In the genomic region with DNA sequence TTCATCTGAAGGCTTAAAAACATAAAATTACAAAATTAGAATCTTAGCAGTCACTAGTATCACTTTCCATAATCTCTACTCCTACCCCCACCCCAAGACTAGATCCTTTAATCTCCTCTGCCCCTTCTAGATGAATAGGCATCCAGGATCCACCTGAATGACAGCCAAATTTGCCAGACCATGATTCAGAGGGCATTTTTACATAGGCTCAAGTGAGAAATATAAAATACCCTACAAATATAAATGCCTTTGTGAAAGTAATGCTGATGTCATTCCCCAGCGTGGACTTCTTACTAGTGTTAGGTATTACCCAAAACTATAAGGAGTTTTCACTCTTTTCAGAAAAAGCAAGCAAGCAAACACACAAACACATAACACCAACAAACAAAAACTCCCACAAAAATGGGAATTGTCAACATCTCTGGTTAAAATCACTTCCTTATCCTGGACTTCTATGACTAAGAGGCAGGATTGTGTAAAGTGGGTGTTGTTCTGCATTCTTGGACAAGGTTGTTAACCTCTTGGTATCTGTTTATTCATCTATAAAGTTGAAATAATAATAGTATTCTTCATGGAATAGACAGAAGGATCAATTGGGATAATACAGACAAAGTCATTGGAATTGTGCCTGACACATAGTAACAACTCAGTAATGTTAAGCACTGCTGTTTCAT, we compare ENCODE assay signal across 1 cellular context.
TF ChIP-seq lines count a peak whose summit lies in the region.

No MANE protein-coding gene starts in this region.

TF ChIP-seq in HepG2, 621 proteins besides CTCF, POLR2A, EP300 and RAD21:
- TF ChIP-seq FLYWCH1 (CRISPR knock-in tag; IDR thresholded peaks at IDR 0.05), result no peak
- TF ChIP-seq, protein P1, sequence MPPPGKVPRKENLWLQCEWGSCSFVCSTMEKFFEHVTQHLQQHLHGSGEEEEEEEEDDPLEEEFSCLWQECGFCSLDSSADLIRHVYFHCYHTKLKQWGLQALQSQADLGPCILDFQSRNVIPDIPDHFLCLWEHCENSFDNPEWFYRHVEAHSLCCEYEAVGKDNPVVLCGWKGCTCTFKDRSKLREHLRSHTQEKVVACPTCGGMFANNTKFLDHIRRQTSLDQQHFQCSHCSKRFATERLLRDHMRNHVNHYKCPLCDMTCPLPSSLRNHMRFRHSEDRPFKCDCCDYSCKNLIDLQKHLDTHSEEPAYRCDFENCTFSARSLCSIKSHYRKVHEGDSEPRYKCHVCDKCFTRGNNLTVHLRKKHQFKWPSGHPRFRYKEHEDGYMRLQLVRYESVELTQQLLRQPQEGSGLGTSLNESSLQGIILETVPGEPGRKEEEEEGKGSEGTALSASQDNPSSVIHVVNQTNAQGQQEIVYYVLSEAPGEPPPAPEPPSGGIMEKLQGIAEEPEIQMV (CRISPR knock-in tag; IDR thresholded peaks at IDR 0.05; ENCODE audit: low read depth), result no peak
- no peak for TF ChIP-seq ZNF260 (CRISPR knock-in tag; IDR thresholded peaks at IDR 0.05; ENCODE audit: borderline replicate concordance, low read depth)
- TF ChIP-seq, protein P2, sequence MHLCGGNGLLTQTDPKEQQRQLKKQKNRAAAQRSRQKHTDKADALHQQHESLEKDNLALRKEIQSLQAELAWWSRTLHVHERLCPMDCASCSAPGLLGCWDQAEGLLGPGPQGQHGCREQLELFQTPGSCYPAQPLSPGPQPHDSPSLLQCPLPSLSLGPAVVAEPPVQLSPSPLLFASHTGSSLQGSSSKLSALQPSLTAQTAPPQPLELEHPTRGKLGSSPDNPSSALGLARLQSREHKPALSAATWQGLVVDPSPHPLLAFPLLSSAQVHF (CRISPR knock-in tag; IDR thresholded peaks at IDR 0.05), result no peak
- TF ChIP-seq FOXO1 (CRISPR knock-in tag; IDR thresholded peaks at IDR 0.05), result no peak
TF ChIP-seq in HepG2: peak in this region for 0.
